3 cellular contexts compared by ENCODE assay signal in genomic region chr17:11006530-11006929, GRCh38.
"Had no signal": no experiment of that assay in that cellular context is flagged by ENCODE, and none has a peak within 500 bp of the region (broad histone marks: within the 10 kb centered on the region; RNA-seq: fewer than 3 reads in every experiment).

No MANE protein-coding gene starts in this region.

- ATAC-seq: GM12878 had no signal

- DNase-seq: GDM1, GF-D8 had no signal

- H3K4me3 ChIP-seq: GM12878 had no signal
